20 cellular contexts compared by ENCODE assay signal in genomic region chr22:40758390-40758789, GRCh38.
DNase-seq lines count a peak whose midpoint lies in the region; ATAC-seq and TF ChIP-seq lines count a peak whose summit lies in the region.
"Had no signal": no experiment of that assay in that cellular context is flagged by ENCODE, and none has a peak within 500 bp of the region (broad histone marks: within the 10 kb centered on the region; RNA-seq: fewer than 3 reads in every experiment).

No MANE protein-coding gene starts in this region.

- no peaks in the 10 kb centered on the region for H3K79me2 ChIP-seq in PC-9 (ENCODE audit: low read depth)

- no peak for TF ChIP-seq CTCF in MCF 10A (IDR thresholded peaks at IDR 0.05; ENCODE audit: unreplicated experiment)
- TF ChIP-seq CTCF in breast epithelium (IDR thresholded peaks at IDR 0.05) = no peak
- no peak for TF ChIP-seq CTCF in PC-9 (conservative IDR thresholded peaks at IDR 0.05)
- no peak for TF ChIP-seq CTCF in foreskin keratinocyte (conservative IDR thresholded peaks at IDR 0.05)

- CTCF ChIA-PET in MCF 10A (lab: Yijun Ruan, JAX) = interaction anchor here (0.6 to 7.2 kb wide), 7 partner anchors 38 to 321 kb away, joined by 3 to 128 read pairs (median 3); no protein-coding TSS in a partner anchor
- CTCF ChIA-PET in PC-9 (lab: Charles Lee) = no interaction called here

- no peak overlapping the region for H3K27ac Mint-ChIP-seq in MCF 10A (ENCODE audit: low read depth, unreplicated experiment)
- H3K27ac Mint-ChIP-seq: activated T-cell treated with anti-CD3 and anti-CD28 coated beads, Interleukin-2, amount 50 U/mL, for 24 hours; natural killer cell had no signal

- H3K4me3 ChIP-seq in breast epithelium = no peak overlapping the region
- no peak overlapping the region for H3K4me3 ChIP-seq in PC-9
- H3K4me3 ChIP-seq: HAP-1, right atrium auricular region, tibial nerve had no signal

- H3K9me2 ChIP-seq in PC-9 (ENCODE audit: insufficient read depth) = no peaks in the 10 kb centered on the region

- H3K4me2 ChIP-seq in PC-9 = peak overlapping the region; percentile 8

- intact Hi-C loops in MCF 10A (cut with micrococcal nuclease) = loop anchor here (10.0 kb wide), 1 partner anchor 324 kb away; no protein-coding TSS in a partner anchor
- intact Hi-C loops in breast epithelium (cut with DNase I; ENCODE audit: low total_unique reads) = no loop called here
- intact Hi-C loops in PC-9 (cut with micrococcal nuclease; ENCODE audit: unreplicated experiment) = no loop called here

- BruUV-seq in MCF 10A (replicated peaks; lab: Mats Ljungman, UMichigan) (no TSS peak), PC-9 (replicated peaks; lab: Mats Ljungman, UMichigan) (no TSS peak)

- peaks cover 14% of the 10 kb centered on the region for H3F3A ChIP-seq in PC-9 (ENCODE audit: insufficient read depth, low read depth)

- POLR2A ChIA-PET in MCF 10A (lab: Yijun Ruan, JAX) = interaction anchor here (0.7 to 6.8 kb wide), 13 partner anchors 9 to 349 kb away, joined by 3 to 46 read pairs (median 4); no protein-coding TSS in a partner anchor
- POLR2A ChIA-PET in PC-9 (lab: Charles Lee; ENCODE audit: unreplicated experiment) = interaction anchor here (0.5 kb wide), 1 partner anchor 11 kb away, joined by 3 read pairs; no protein-coding TSS in a partner anchor

- no peak for TF ChIP-seq POLR2A in breast epithelium (IDR thresholded peaks at IDR 0.05)

- H3K9me3 ChIP-seq in breast epithelium = no peaks in the 10 kb centered on the region
- H3K9me3 ChIP-seq in PC-9 (ENCODE audit: insufficient read depth, low read depth) = no peaks in the 10 kb centered on the region
- H3K9me3 ChIP-seq: HAP-1, right atrium auricular region, tibial nerve had no signal

- ATAC-seq in foreskin keratinocyte (peak; percentile 77), HG03565 (IDR thresholded peaks at IDR 0.05; ENCODE audit: unreplicated experiment) (no peak), GM18511 (IDR thresholded peaks at IDR 0.05; ENCODE audit: unreplicated experiment) (no peak)
- ATAC-seq: natural killer cell had no signal

- no peaks in the 10 kb centered on the region for H3K27me3 Mint-ChIP-seq in MCF 10A (ENCODE audit: insufficient read depth, unreplicated experiment)
- H3K27me3 Mint-ChIP-seq: activated T-cell treated with anti-CD3 and anti-CD28 coated beads, Interleukin-2, amount 50 U/mL, for 24 hours had no signal

- DNase-seq in MCF 10A (ENCODE audit: unreplicated experiment) (peak; percentile 27), breast epithelium (ENCODE audit: low spot score in 2 of 2) (no peak), PC-9 (peak in 1 of 2 experiments; percentile 67), foreskin keratinocyte (peak; percentile 73 to 88), NCI-H510A treated with DMSO at 0.1 percent for 48 hours (lab: John Stamatoyannopoulos, UW) (no peak), retina (no peak)
- DNase-seq: activated CD4-positive, alpha-beta T cell treated with anti-CD3 and anti-CD28 coated beads for 4 hours; activated gamma-delta T cell treated with Interleukin-2 at 50 U/mL for 16 hours; activated T-cell treated with anti-CD3 and anti-CD28 coated beads, Interleukin-2, amount 50 U/mL, for 24 hours; central memory CD4-positive, alpha-beta T cell; DMS79 treated with DMSO at 0.1 percent for 48 hours; islet precursor cell; natural killer cell; NCI-H1105 treated with DMSO at 0.1 percent for 48 hours; NCI-H510A had no signal

- no peaks in the 10 kb centered on the region for H3K9me3 Mint-ChIP-seq in MCF 10A (ENCODE audit: unreplicated experiment)
- H3K9me3 Mint-ChIP-seq: activated T-cell treated with anti-CD3 and anti-CD28 coated beads, Interleukin-2, amount 50 U/mL, for 24 hours; natural killer cell had no signal

- no peak overlapping the region for H3K4me3 Mint-ChIP-seq in MCF 10A (ENCODE audit: unreplicated experiment)
- H3K4me3 Mint-ChIP-seq: activated T-cell treated with anti-CD3 and anti-CD28 coated beads, Interleukin-2, amount 50 U/mL, for 24 hours; natural killer cell had no signal

- no peak overlapping the region for H2AFZ ChIP-seq in PC-9

- H4K20me1 ChIP-seq in PC-9 (ENCODE audit: insufficient read depth) = no peaks in the 10 kb centered on the region

- H3K36me3 Mint-ChIP-seq in MCF 10A (ENCODE audit: insufficient read depth, unreplicated experiment) = no peaks in the 10 kb centered on the region
- H3K36me3 Mint-ChIP-seq: natural killer cell had no signal

- H3K27ac ChIP-seq in breast epithelium (peak overlapping the region in 1 of 2 donors; percentile 13), PC-9 (no peak overlapping the region), foreskin keratinocyte (peak overlapping the region; percentile 51)
- H3K27ac ChIP-seq: right atrium auricular region, tibial nerve had no signal

- no peaks in the 10 kb centered on the region for H3K36me3 ChIP-seq in breast epithelium
- no peaks in the 10 kb centered on the region for H3K36me3 ChIP-seq in PC-9 (ENCODE audit: low read depth)
- H3K36me3 ChIP-seq: HAP-1, right atrium auricular region, tibial nerve had no signal

- H3K27me3 ChIP-seq in breast epithelium = no peaks in the 10 kb centered on the region
- H3K27me3 ChIP-seq in PC-9 (ENCODE audit: insufficient read depth, low read depth) = no peaks in the 10 kb centered on the region
- H3K27me3 ChIP-seq in foreskin keratinocyte = no peaks in the 10 kb centered on the region
- H3K27me3 ChIP-seq: right atrium auricular region, tibial nerve had no signal

- H3K4me1 Mint-ChIP-seq in MCF 10A (ENCODE audit: insufficient read depth, unreplicated experiment) = peaks cover 11% of the 10 kb centered on the region
- H3K4me1 Mint-ChIP-seq: natural killer cell had no signal

- no peaks in the 10 kb centered on the region for H3K4me1 ChIP-seq in breast epithelium
- H3K4me1 ChIP-seq in PC-9 (replicated peaks; ENCODE audit: insufficient read depth) = peaks cover 22% of the 10 kb centered on the region
- peaks cover 28% of the 10 kb centered on the region for H3K4me1 ChIP-seq in foreskin keratinocyte
- H3K4me1 ChIP-seq: right atrium auricular region had no signal

Comparison
In these comparisons a context has a peak if more than half of its experiments do, and no peak if none do; other contexts are left out.
1. DNase-seq: peak in MCF 10A (single experiment) and foreskin keratinocyte (2 of 2); none in breast epithelium (0 of 2), NCI-H510A treated with DMSO at 0.1 percent for 48 hours (single experiment) and retina (single experiment).